ENCODE assay signal across 12 cellular contexts in the genomic region with DNA sequence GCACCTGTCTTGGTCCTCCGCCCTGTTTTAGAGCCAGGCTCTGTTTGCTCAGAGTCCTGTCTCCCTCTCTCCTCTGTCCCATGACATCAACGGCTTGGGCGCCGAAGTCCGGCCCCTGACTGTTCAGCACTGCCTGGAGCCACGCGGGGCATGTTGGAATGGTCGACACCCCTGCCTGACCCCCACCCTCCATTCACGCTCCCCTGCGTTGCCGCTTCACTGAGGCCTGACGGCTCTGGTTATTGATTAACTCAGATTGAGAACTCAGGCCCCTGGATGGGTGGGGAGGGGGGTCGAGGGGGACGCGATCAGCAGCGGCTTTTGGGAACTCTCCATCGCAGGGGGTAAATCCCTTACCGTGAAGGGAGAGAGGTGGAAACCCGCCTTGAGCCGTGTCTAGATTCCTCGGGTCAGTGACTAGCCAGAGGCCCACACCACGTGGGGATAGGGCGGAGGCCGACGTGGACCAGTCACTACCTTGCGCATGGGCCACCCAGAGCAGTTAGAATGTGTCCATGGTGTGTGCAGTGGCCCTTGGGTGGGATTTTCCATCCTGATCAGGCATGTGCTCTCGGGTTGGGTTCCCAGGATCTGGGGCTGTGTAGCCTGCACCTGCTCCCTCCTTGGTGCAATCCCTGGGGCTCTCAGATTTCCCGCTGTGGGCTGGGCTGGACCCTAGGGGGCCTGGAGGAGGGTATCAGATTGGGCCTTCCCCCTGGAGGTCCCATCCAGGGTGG. TPM values are rescaled to one million over a fixed set of nuclear protein-coding genes. Genes with fewer than 3 reads are reported as not detected.
DNase-seq lines count a peak whose midpoint lies in the region; ATAC-seq and TF ChIP-seq lines count a peak whose summit lies in the region.
"Had no signal": no experiment of that assay in that cellular context is flagged by ENCODE, and none has a peak within 500 bp of the region (broad histone marks: within the 10 kb centered on the region; RNA-seq: fewer than 3 reads in every experiment).

No MANE protein-coding gene starts in this region.

- no peak overlapping the region for H3K27ac Mint-ChIP-seq in activated naive CD4-positive, alpha-beta T cell treated with anti-CD3 and anti-CD28 coated beads for 36 hours
- H3K27ac Mint-ChIP-seq in chondrocyte (ENCODE audit: unreplicated experiment) (no peak overlapping the region), memory B cell (no peak overlapping the region)

- intact Hi-C loops in activated naive CD4-positive, alpha-beta T cell treated with anti-CD3 and anti-CD28 coated beads for 36 hours (cut with micrococcal nuclease): no loop called here
- intact Hi-C loops in stomach (cut with DNase I; ENCODE audit: low total_unique reads): no loop called here

- DNase-seq in activated naive CD4-positive, alpha-beta T cell treated with anti-CD3 and anti-CD28 coated beads for 36 hours: no peak
- DNase-seq in activated naive CD4-positive, alpha-beta T cell treated with Interleukin-2 at 50 U/mL for 16 hours: no peak
- DNase-seq in chondrocyte (ENCODE audit: low spot score) (no peak), memory B cell (ENCODE audit: low spot score in 2 of 2) (no peak), stomach (no peak), SJCRH30 (no peak), NCI-H345 (lab: John Stamatoyannopoulos, UW) (no peak), DMS114 treated with DMSO at 0.1 percent for 48 hours (lab: John Stamatoyannopoulos, UW; ENCODE audit: unreplicated experiment) (no peak)
- DNase-seq: activated CD4-positive, alpha-beta T cell treated with anti-CD3 and anti-CD28 coated beads for 48 hours; NCI-H2029 had no signal

- no peaks in the 10 kb centered on the region for H3K36me3 Mint-ChIP-seq in activated naive CD4-positive, alpha-beta T cell treated with anti-CD3 and anti-CD28 coated beads for 36 hours (ENCODE audit: low read depth)
- H3K36me3 Mint-ChIP-seq in chondrocyte (ENCODE audit: low read depth) (no peaks in the 10 kb centered on the region), memory B cell (no peaks in the 10 kb centered on the region)

- CTCF ChIA-PET in activated naive CD4-positive, alpha-beta T cell treated with anti-CD3 and anti-CD28 coated beads for 36 hours (lab: Charles Lee): interaction anchor here (1.0 kb wide), 1 partner anchor 20 kb away, joined by 3 read pairs; no protein-coding TSS in a partner anchor

- no peaks in the 10 kb centered on the region for H3K9me3 Mint-ChIP-seq in activated naive CD4-positive, alpha-beta T cell treated with anti-CD3 and anti-CD28 coated beads for 36 hours
- H3K9me3 Mint-ChIP-seq in chondrocyte (ENCODE audit: low read depth): no peaks in the 10 kb centered on the region
- H3K9me3 Mint-ChIP-seq in memory B cell: no peaks in the 10 kb centered on the region

- H3K4me1 Mint-ChIP-seq in activated naive CD4-positive, alpha-beta T cell treated with anti-CD3 and anti-CD28 coated beads for 36 hours (ENCODE audit: low read depth): peaks cover 3% of the 10 kb centered on the region
- H3K4me1 Mint-ChIP-seq in chondrocyte (ENCODE audit: low read depth) (peaks cover 4% of the 10 kb centered on the region), memory B cell (peaks cover 5% of the 10 kb centered on the region)

- no peaks in the 10 kb centered on the region for H3K36me3 ChIP-seq in stomach
- no peaks in the 10 kb centered on the region for H3K36me3 ChIP-seq in SJCRH30

- TF ChIP-seq EP300 in stomach (IDR thresholded peaks at IDR 0.05): no peak

- H3K27ac ChIP-seq in stomach (peak overlapping the region in 1 of 5 donors; percentile 60), SJCRH30 (no peak overlapping the region)

- WGBS in stomach, 5 donors: 38 to 49% (median 40%) methylated on average over 13 to 28 of the region's 28 CpGs

- TF ChIP-seq CTCF in chondrocyte (IDR thresholded peaks at IDR 0.05) (no peak), stomach (IDR thresholded peaks at IDR 0.05) (no peak)

- H3K27me3 ChIP-seq in stomach (peaks cover 15 to 57% (median 20%) of the 10 kb centered on the region in 3 donors), SJCRH30 (peaks cover 13% of the 10 kb centered on the region)

- no peak for ATAC-seq in memory B cell (ENCODE audit: low read depth)

- H3K9me3 ChIP-seq in stomach (no peaks in the 10 kb centered on the region), SJCRH30 (replicated peaks) (no peaks in the 10 kb centered on the region)

- H3K4me1 ChIP-seq in stomach (peaks cover 15 to 22% (median 20%) of the 10 kb centered on the region in 4 donors), SJCRH30 (no peaks in the 10 kb centered on the region; the same call in 1 of the 2 replicates)

- peaks cover 30% of the 10 kb centered on the region for H3K27me3 Mint-ChIP-seq in activated naive CD4-positive, alpha-beta T cell treated with anti-CD3 and anti-CD28 coated beads for 36 hours (ENCODE audit: low read depth)
- H3K27me3 Mint-ChIP-seq in chondrocyte (ENCODE audit: low read depth): peaks cover 45% of the 10 kb centered on the region
- peaks cover 36% of the 10 kb centered on the region for H3K27me3 Mint-ChIP-seq in memory B cell

- H3K4me3 ChIP-seq in stomach (peak overlapping the region; percentile 47 to 67 (median 53)), SJCRH30 (no peak overlapping the region)

- no peak for TF ChIP-seq POLR2A in stomach (IDR thresholded peaks at IDR 0.05)

- peak overlapping the region; percentile 38 for H3K4me3 Mint-ChIP-seq in activated naive CD4-positive, alpha-beta T cell treated with anti-CD3 and anti-CD28 coated beads for 36 hours
- H3K4me3 Mint-ChIP-seq in chondrocyte (ENCODE audit: unreplicated experiment) (peak overlapping the region; percentile 44), memory B cell (peak overlapping the region; percentile 30)

RNA-seq across cellular contexts. Expression of a gene that starts 1.0 kb away (rescaled TPM):
- not detected for total RNA-seq in activated naive CD4-positive, alpha-beta T cell treated with anti-CD3 and anti-CD28 coated beads for 36 hours
- total RNA-seq in chondrocyte (0.32 to 0.36 TPM in 2 of 3 replicates, not detected in the other), stomach (1 to 10 TPM in 2 of 5 donors, not detected in 3; 1.1 to 1.9 TPM)
- 1 to 10 TPM in 1 of 3 donors, under 1 TPM in 1, not detected in 1; 0.50 to 1.9 TPM for polyA plus RNA-seq in stomach
- total RNA-seq in SJCRH30 (2014; rRNA removed; shearing (Covaris generic)): 0.23 TPM in 1 of 2 replicates, not detected in the other
- total RNA-seq: mononuclear cell, RPMI7951 had no signal

RNA-seq across cellular contexts. Expression of a gene that starts 25.0 kb away (rescaled TPM):
- total RNA-seq in activated naive CD4-positive, alpha-beta T cell treated with anti-CD3 and anti-CD28 coated beads for 36 hours: not detected
- total RNA-seq in chondrocyte (not detected in 3 replicates), stomach (100 to 1,000 TPM in 1 of 5 donors, 10 to 100 TPM in 3, 1 to 10 TPM in 1; 5.8 to 147 (median 11.6) TPM)
- 10 to 100 TPM in 2 of 3 donors, 1 to 10 TPM in 1; 4.4 to 22.2 (median 18.8) TPM for polyA plus RNA-seq in stomach
- not detected in 2 replicates for total RNA-seq in SJCRH30 (2014; rRNA removed; shearing (Covaris generic))
- total RNA-seq: mononuclear cell, RPMI7951 had no signal

RNA-seq across cellular contexts. Expression of a gene that starts 30.2 kb away (rescaled TPM):
- 10 to 100 TPM; 73.7 to 80.7 TPM for total RNA-seq in activated naive CD4-positive, alpha-beta T cell treated with anti-CD3 and anti-CD28 coated beads for 36 hours
- 33.6 to 58.2 TPM (median 36.4 TPM) in 3 replicates for total RNA-seq in chondrocyte
- total RNA-seq in stomach: 100 to 1,000 TPM in 2 of 5 donors, 10 to 100 TPM in 3; 38.6 to 237 (median 73.2) TPM
- polyA plus RNA-seq in stomach: 10 to 100 TPM; 14.1 to 32.2 (median 21.5) TPM
- 37.0 and 40.3 TPM in 2 replicates for total RNA-seq in SJCRH30 (2014; rRNA removed; shearing (Covaris generic))

RNA-seq across cellular contexts. Expression of a gene that starts 56.1 kb away (rescaled TPM):
- total RNA-seq in activated naive CD4-positive, alpha-beta T cell treated with anti-CD3 and anti-CD28 coated beads for 36 hours: not detected
- total RNA-seq in chondrocyte: 0.15 TPM in 1 of 3 replicates, not detected in the others
- 1 to 10 TPM in 2 of 5 donors, not detected in 3; 1.2 to 3.1 TPM for total RNA-seq in stomach
- polyA plus RNA-seq in stomach: under 1 TPM in 1 of 3 donors, not detected in 2; 0.03 TPM
- 3.0 and 3.6 TPM in 2 replicates for total RNA-seq in SJCRH30 (2014; rRNA removed; shearing (Covaris generic))
- total RNA-seq: mononuclear cell, RPMI7951 had no signal
